1 cellular context compared by ENCODE assay signal in genomic region chr7:102991540-102992214, GRCh38.
TF ChIP-seq lines count a peak whose summit lies in the region.

No MANE protein-coding gene starts in this region.

TF ChIP-seq in HEK293, 187 proteins besides CTCF, POLR2A, EP300 and RAD21 (continued from another document and continues in another):
- TF ChIP-seq, protein P1, sequence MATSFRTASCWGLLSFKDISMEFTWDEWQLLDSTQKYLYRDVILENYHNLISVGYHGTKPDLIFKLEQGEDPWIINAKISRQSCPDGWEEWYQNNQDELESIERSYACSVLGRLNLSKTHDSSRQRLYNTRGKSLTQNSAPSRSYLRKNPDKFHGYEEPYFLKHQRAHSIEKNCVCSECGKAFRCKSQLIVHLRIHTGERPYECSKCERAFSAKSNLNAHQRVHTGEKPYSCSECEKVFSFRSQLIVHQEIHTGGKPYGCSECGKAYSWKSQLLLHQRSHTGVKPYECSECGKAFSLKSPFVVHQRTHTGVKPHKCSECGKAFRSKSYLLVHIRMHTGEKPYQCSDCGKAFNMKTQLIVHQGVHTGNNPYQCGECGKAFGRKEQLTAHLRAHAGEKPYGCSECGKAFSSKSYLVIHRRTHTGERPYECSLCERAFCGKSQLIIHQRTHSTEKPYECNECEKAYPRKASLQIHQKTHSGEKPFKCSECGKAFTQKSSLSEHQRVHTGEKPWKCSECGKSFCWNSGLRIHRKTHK (tag by site-specific recombination; IDR thresholded peaks at IDR 0.05): no peak
- TF ChIP-seq ZNF146 (tag by site-specific recombination; IDR thresholded peaks at IDR 0.05): peak; percentile 36; the same call in 1 of the 2 replicates
- peak; percentile 72; the same call in 1 of the 2 replicates for TF ChIP-seq ZNF2 (tag by site-specific recombination; IDR thresholded peaks at IDR 0.05)
- TF ChIP-seq ZNF18 (tag by site-specific recombination; IDR thresholded peaks at IDR 0.05): no peak
- no peak for TF ChIP-seq ZNF16 (tag by site-specific recombination; IDR thresholded peaks at IDR 0.05; ENCODE audit: low read depth)
- TF ChIP-seq ZFP37 (tag by site-specific recombination; IDR thresholded peaks at IDR 0.05): peak; percentile 52
- no peak for TF ChIP-seq ZNF830 (tag by site-specific recombination; IDR thresholded peaks at IDR 0.05; ENCODE audit: low read depth)
- TF ChIP-seq TCF7L2 (IDR thresholded peaks at IDR 0.05; ENCODE audit: borderline replicate concordance, low read depth, low read length): no peak
- no peak for TF ChIP-seq ZNF140 (tag by site-specific recombination; IDR thresholded peaks at IDR 0.05)
- TF ChIP-seq ZNF19 (tag by site-specific recombination; IDR thresholded peaks at IDR 0.05; ENCODE audit: low read depth): no peak
- no peak for TF ChIP-seq ZNF701 (tag by site-specific recombination; IDR thresholded peaks at IDR 0.05)
- peak; percentile 93 for TF ChIP-seq ZNF660 (tag by site-specific recombination; IDR thresholded peaks at IDR 0.05)
- TF ChIP-seq ZNF37A (tag by site-specific recombination; IDR thresholded peaks at IDR 0.05): no peak
- no peak for TF ChIP-seq SALL2 (tag by site-specific recombination; IDR thresholded peaks at IDR 0.05; ENCODE audit: borderline replicate concordance)
- TF ChIP-seq GFI1B (tag by site-specific recombination; IDR thresholded peaks at IDR 0.05): no peak; the same call in 1 of the 2 replicates
- TF ChIP-seq, protein P2, sequence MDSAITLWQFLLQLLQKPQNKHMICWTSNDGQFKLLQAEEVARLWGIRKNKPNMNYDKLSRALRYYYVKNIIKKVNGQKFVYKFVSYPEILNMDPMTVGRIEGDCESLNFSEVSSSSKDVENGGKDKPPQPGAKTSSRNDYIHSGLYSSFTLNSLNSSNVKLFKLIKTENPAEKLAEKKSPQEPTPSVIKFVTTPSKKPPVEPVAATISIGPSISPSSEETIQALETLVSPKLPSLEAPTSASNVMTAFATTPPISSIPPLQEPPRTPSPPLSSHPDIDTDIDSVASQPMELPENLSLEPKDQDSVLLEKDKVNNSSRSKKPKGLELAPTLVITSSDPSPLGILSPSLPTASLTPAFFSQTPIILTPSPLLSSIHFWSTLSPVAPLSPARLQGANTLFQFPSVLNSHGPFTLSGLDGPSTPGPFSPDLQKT (IDR thresholded peaks at IDR 0.05; ENCODE audit: borderline replicate concordance, low read depth, low read length): no peak
- TF ChIP-seq, protein P3, sequence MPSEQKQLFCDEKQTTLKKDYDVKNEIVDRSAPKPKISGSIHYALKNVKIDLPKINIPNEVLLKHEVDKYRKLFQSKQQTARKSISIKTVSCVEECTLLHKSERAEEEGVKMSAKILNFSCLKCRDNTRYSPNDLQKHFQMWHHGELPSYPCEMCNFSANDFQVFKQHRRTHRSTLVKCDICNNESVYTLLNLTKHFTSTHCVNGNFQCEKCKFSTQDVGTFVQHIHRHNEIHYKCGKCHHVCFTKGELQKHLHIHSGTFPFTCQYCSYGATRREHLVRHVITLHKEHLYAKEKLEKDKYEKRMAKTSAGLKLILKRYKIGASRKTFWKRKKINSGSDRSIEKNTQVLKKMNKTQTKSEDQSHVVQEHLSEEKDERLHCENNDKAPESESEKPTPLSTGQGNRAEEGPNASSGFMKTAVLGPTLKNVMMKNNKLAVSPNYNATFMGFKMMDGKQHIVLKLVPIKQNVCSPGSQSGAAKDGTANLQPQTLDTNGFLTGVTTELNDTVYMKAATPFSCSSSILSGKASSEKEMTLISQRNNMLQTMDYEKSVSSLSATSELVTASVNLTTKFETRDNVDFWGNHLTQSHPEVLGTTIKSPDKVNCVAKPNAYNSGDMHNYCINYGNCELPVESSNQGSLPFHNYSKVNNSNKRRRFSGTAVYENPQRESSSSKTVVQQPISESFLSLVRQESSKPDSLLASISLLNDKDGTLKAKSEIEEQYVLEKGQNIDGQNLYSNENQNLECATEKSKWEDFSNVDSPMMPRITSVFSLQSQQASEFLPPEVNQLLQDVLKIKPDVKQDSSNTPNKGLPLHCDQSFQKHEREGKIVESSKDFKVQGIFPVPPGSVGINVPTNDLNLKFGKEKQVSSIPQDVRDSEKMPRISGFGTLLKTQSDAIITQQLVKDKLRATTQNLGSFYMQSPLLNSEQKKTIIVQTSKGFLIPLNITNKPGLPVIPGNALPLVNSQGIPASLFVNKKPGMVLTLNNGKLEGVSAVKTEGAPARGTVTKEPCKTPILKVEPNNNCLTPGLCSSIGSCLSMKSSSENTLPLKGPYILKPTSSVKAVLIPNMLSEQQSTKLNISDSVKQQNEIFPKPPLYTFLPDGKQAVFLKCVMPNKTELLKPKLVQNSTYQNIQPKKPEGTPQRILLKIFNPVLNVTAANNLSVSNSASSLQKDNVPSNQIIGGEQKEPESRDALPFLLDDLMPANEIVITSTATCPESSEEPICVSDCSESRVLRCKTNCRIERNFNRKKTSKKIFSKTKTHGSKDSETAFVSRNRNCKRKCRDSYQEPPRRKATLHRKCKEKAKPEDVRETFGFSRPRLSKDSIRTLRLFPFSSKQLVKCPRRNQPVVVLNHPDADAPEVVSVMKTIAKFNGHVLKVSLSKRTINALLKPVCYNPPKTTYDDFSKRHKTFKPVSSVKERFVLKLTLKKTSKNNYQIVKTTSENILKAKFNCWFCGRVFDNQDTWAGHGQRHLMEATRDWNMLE (tag by site-specific recombination; conservative IDR thresholded peaks at IDR 0.05; ENCODE audit: low read depth): peak; percentile 51
- TF ChIP-seq, protein P4, sequence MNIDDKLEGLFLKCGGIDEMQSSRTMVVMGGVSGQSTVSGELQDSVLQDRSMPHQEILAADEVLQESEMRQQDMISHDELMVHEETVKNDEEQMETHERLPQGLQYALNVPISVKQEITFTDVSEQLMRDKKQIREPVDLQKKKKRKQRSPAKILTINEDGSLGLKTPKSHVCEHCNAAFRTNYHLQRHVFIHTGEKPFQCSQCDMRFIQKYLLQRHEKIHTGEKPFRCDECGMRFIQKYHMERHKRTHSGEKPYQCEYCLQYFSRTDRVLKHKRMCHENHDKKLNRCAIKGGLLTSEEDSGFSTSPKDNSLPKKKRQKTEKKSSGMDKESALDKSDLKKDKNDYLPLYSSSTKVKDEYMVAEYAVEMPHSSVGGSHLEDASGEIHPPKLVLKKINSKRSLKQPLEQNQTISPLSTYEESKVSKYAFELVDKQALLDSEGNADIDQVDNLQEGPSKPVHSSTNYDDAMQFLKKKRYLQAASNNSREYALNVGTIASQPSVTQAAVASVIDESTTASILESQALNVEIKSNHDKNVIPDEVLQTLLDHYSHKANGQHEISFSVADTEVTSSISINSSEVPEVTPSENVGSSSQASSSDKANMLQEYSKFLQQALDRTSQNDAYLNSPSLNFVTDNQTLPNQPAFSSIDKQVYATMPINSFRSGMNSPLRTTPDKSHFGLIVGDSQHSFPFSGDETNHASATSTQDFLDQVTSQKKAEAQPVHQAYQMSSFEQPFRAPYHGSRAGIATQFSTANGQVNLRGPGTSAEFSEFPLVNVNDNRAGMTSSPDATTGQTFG (tag by site-specific recombination; IDR thresholded peaks at IDR 0.05; ENCODE audit: borderline replicate concordance): no peak
- no peak for TF ChIP-seq ZFHX2 (tag by site-specific recombination; conservative IDR thresholded peaks at IDR 0.05)
- TF ChIP-seq ZBTB21 (tag by site-specific recombination; IDR thresholded peaks at IDR 0.05): peak; percentile 63
- TF ChIP-seq, protein P5, sequence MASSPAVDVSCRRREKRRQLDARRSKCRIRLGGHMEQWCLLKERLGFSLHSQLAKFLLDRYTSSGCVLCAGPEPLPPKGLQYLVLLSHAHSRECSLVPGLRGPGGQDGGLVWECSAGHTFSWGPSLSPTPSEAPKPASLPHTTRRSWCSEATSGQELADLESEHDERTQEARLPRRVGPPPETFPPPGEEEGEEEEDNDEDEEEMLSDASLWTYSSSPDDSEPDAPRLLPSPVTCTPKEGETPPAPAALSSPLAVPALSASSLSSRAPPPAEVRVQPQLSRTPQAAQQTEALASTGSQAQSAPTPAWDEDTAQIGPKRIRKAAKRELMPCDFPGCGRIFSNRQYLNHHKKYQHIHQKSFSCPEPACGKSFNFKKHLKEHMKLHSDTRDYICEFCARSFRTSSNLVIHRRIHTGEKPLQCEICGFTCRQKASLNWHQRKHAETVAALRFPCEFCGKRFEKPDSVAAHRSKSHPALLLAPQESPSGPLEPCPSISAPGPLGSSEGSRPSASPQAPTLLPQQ (tag by site-specific recombination; IDR thresholded peaks at IDR 0.05): peak; percentile 66; the same call in 1 of the 2 replicates
- TF ChIP-seq ZSCAN5A (tag by site-specific recombination; IDR thresholded peaks at IDR 0.05): no peak
- TF ChIP-seq BCL11B (tag by site-specific recombination; IDR thresholded peaks at IDR 0.05; ENCODE audit: low read depth): no peak
- no peak for TF ChIP-seq ZNF169 (tag by site-specific recombination; IDR thresholded peaks at IDR 0.05)
- TF ChIP-seq ZNF513 (tag by site-specific recombination; IDR thresholded peaks at IDR 0.05): no peak
- TF ChIP-seq OVOL3 (tag by site-specific recombination; IDR thresholded peaks at IDR 0.05): 0 out of 2 replicates have a peak, but pooled peaks have one; percentile 27
- no peak for TF ChIP-seq ZNF747 (tag by site-specific recombination; IDR thresholded peaks at IDR 0.05)
- no peak for TF ChIP-seq REPIN1 (tag by site-specific recombination; IDR thresholded peaks at IDR 0.05; ENCODE audit: low read depth)
- TF ChIP-seq ZNF707 (tag by site-specific recombination; IDR thresholded peaks at IDR 0.05): no peak
- no peak for TF ChIP-seq ZNF350 (tag by site-specific recombination; IDR thresholded peaks at IDR 0.05)
- no peak for TF ChIP-seq ZNF433 (tag by site-specific recombination; IDR thresholded peaks at IDR 0.05; ENCODE audit: low read depth)
- 0 out of 2 replicates have a peak, but pooled peaks have one; percentile 12 for TF ChIP-seq SCRT2 (tag by site-specific recombination; IDR thresholded peaks at IDR 0.05)
- no peak for TF ChIP-seq ZNF423 (tag by site-specific recombination; IDR thresholded peaks at IDR 0.05)
- TF ChIP-seq ZNF580 (tag by site-specific recombination; IDR thresholded peaks at IDR 0.05): peak; percentile 85
- TF ChIP-seq TRIM28 (IDR thresholded peaks at IDR 0.05; ENCODE audit: borderline replicate concordance, low read length): no peak
- TF ChIP-seq ZNF555 (tag by site-specific recombination; conservative IDR thresholded peaks at IDR 0.05): no peak
- TF ChIP-seq GLI2 (tag by site-specific recombination; IDR thresholded peaks at IDR 0.05; ENCODE audit: borderline replicate concordance, low read depth): no peak; the same call in 1 of the 2 replicates
- TF ChIP-seq HOXC10 (CRISPR knock-in tag; IDR thresholded peaks at IDR 0.05): no peak
- TF ChIP-seq ZNF426 (tag by site-specific recombination; IDR thresholded peaks at IDR 0.05): no peak
- peak; percentile 90; the same call in 1 of the 2 replicates for TF ChIP-seq ZNF843 (tag by site-specific recombination; IDR thresholded peaks at IDR 0.05)
- peak; percentile 70 for TF ChIP-seq ZNF341 (tag by site-specific recombination; IDR thresholded peaks at IDR 0.05; ENCODE audit: low read depth)
- TF ChIP-seq ZNF521 (tag by site-specific recombination; IDR thresholded peaks at IDR 0.05): no peak
- peak; percentile 89 for TF ChIP-seq ZXDB (tag by site-specific recombination; IDR thresholded peaks at IDR 0.05)
- 0 out of 2 replicates have a peak, but pooled peaks have one; percentile 32 for TF ChIP-seq RBAK (tag by site-specific recombination; IDR thresholded peaks at IDR 0.05)
- peak; percentile 69 for TF ChIP-seq ZNF398 (tag by site-specific recombination; IDR thresholded peaks at IDR 0.05)
- TF ChIP-seq ZBTB8A (tag by site-specific recombination; IDR thresholded peaks at IDR 0.05): no peak
